In genomic region chr20:59032023-59032712, GRCh38 we compare ENCODE assay signal across 8 cellular contexts. TPM values are rescaled to one million over a fixed set of nuclear protein-coding genes. Genes with fewer than 3 reads are reported as not detected.
DNase-seq lines count a peak whose midpoint lies in the region; ATAC-seq, FAIRE-seq and TF ChIP-seq lines count a peak whose summit lies in the region.

Gene ATP5F1E (minus strand): TSS chr20:59032335. CDS start chr20:59032251, 84 bp downstream.

- peak within 1 kb of the TSS; percentile 96 for H3K9ac ChIP-seq in adipocyte (ENCODE audit: low read length)

- H3K9me3 ChIP-seq in adipocyte (ENCODE audit: control insufficient read depth, low read length), result no peaks in the 10 kb centered on the region
- no peaks in the 10 kb centered on the region for H3K9me3 ChIP-seq in cardiac muscle cell (ENCODE audit: low read depth)
- no peaks in the 10 kb centered on the region for H3K9me3 ChIP-seq in transverse colon

- no peaks in the 10 kb centered on the region for H3K27me3 ChIP-seq in adipocyte (replicated peaks; ENCODE audit: control insufficient read depth, insufficient read depth, low read length)
- H3K27me3 ChIP-seq in cardiac muscle cell, result no peaks in the 10 kb centered on the region
- no peaks in the 10 kb centered on the region for H3K27me3 ChIP-seq in transverse colon

- H3K4me1 ChIP-seq in adipocyte (ENCODE audit: control insufficient read depth, insufficient read depth, low read length) (peaks cover 54% of the 10 kb centered on the region), cardiac muscle cell (ENCODE audit: low read depth) (peaks cover 24% of the 10 kb centered on the region), transverse colon (peaks cover 26 to 57% (median 44%) of the 10 kb centered on the region in 4 donors)

- peak; percentile 94 for TF ChIP-seq POLR2A in GM12891 (IDR thresholded peaks at IDR 0.05; ENCODE audit: low read depth, low read length)
- peak; percentile 92 for TF ChIP-seq POLR2A in transverse colon (IDR thresholded peaks at IDR 0.05)

- in situ Hi-C loops in transverse colon (cut with MboI; ENCODE audit: low pct_ligation_motif_present in 1 of 4, low pct_unique_long_range_greater_than_20kb in 1 of 4, low sequenced_read_pairs in 3 of 4), result loop anchor here in 1 of 4 donors (25.0 kb wide), 1 partner anchor 370 kb away; the partner anchor contains the start of gene STX16

- intact Hi-C loops in transverse colon (cut with DNase I; ENCODE audit: low total_unique reads), result loop anchor here (5.0 kb wide), 1 partner anchor 140 kb away; no protein-coding TSS in a partner anchor

- H3K36me3 ChIP-seq in adipocyte (ENCODE audit: control insufficient read depth, insufficient read depth, low read length, severe bottlenecking) (peaks cover 71% of the 10 kb centered on the region), cardiac muscle cell (peaks cover 40% of the 10 kb centered on the region), transverse colon (peaks cover 0 to 37% (median 13%) of the 10 kb centered on the region in 4 donors)

- H3K27ac ChIP-seq in cardiac muscle cell (peak within 1 kb of the TSS; percentile 90), transverse colon (peak within 1 kb of the TSS; percentile 90 to 98 (median 96))

- no peak for TF ChIP-seq EP300 in transverse colon (IDR thresholded peaks at IDR 0.05; ENCODE audit: low read depth)

- 1% methylated on average over 36 of the region's 86 CpGs; no CpG with 5 or more reads in 1 of the 2 donors for WGBS in transverse colon (ENCODE audit: low coverage in 1 of 2), 2 donors

- peak; percentile 86 for DNase-seq in GM12891 (ENCODE audit: insufficient read length, low spot score)
- peak; percentile 78 for DNase-seq in NCI-H1436 treated with DMSO at 0.1 percent for 48 hours (lab: John Stamatoyannopoulos, UW)
- peak; percentile 95 for DNase-seq in T follicular helper cell (ENCODE audit: low read depth)
- DNase-seq in adipocyte (ENCODE audit: low read depth), result peak; percentile 98
- peak; percentile 97 for DNase-seq in cardiac muscle cell (ENCODE audit: low read depth in 1 of 2, low spot score in 1 of 2)
- peak; percentile 93 for DNase-seq in pons (ENCODE audit: low spot score)
- DNase-seq in transverse colon, result peak; percentile 97

- H3K4me3 ChIP-seq in adipocyte (ENCODE audit: low read length), result peak within 1 kb of the TSS; percentile 97
- peak within 1 kb of the TSS; percentile 82 for H3K4me3 ChIP-seq in cardiac muscle cell
- H3K4me3 ChIP-seq in transverse colon, result peak within 1 kb of the TSS; percentile 68 to 90 (median 69)

- TF ChIP-seq CTCF in cardiac muscle cell (IDR thresholded peaks at IDR 0.05; ENCODE audit: low read depth, low read length), result no peak
- TF ChIP-seq CTCF in transverse colon (IDR thresholded peaks at IDR 0.05), result no peak

- FAIRE-seq in GM12891 (lab: Jason Lieb, UNC), result peak; percentile 78

- peak; percentile 98 for ATAC-seq in HG02798 (IDR thresholded peaks at IDR 0.05; ENCODE audit: poor library complexity, unreplicated experiment)

TF ChIP-seq in GM12891, 5 proteins besides CTCF, POLR2A, EP300 and RAD21:
- peak; percentile 74; the same call in 1 of the 2 replicates for TF ChIP-seq POU2F2 (IDR thresholded peaks at IDR 0.05; ENCODE audit: low read depth, low read length)
- peak; percentile 70 for TF ChIP-seq TAF1 (IDR thresholded peaks at IDR 0.05; ENCODE audit: low read depth, low read length)
- TF ChIP-seq POLR2AphosphoS5 (IDR thresholded peaks at IDR 0.05; ENCODE audit: low read depth, low read length), result peak; percentile 93
- TF ChIP-seq SPI1 (IDR thresholded peaks at IDR 0.05; ENCODE audit: low read depth, low read length), result peak; percentile 31; the same call in 1 of the 2 replicates
- TF ChIP-seq PAX5 (IDR thresholded peaks at IDR 0.05; ENCODE audit: insufficient read depth, low read length, severe bottlenecking), result no peak
TF ChIP-seq in GM12891: peak in this region for 4.

RNA-seq across cellular contexts. Expression of gene ATP5F1E, which starts in this region (rescaled TPM):
- polyA plus RNA-seq in GM12891 (2012; ENCODE audit: low read depth, missing spikeins), result 146 TPM
- total RNA-seq in cardiac muscle cell (17.9 and 34.9 TPM in 2 replicates), transverse colon (10 to 100 TPM in 3 of 4 donors, 1 to 10 TPM in 1; 7.2 to 33.0 (median 25.8) TPM)
- polyA plus RNA-seq in cardiac muscle cell, result 211 and 281 TPM in 2 replicates

Comparison
In these comparisons a context has a peak if more than half of its experiments do, and no peak if none do; other contexts are left out.
1. Peak in every context shown above with its lines: DNase-seq, ATAC-seq, H3K4me3 ChIP-seq and H3K27ac ChIP-seq.